21 cellular contexts compared by ENCODE assay signal in genomic region chr14:34181308-34181707, GRCh38.
DNase-seq lines count a peak whose midpoint lies in the region; ATAC-seq, FAIRE-seq and TF ChIP-seq lines count a peak whose summit lies in the region.
"Had no signal": no experiment of that assay in that cellular context is flagged by ENCODE, and none has a peak within 500 bp of the region (broad histone marks: within the 10 kb centered on the region; RNA-seq: fewer than 3 reads in every experiment).

No MANE protein-coding gene starts in this region.

- H3K9me3 ChIP-seq in left ventricle myocardium inferior (replicated peaks): no peaks in the 10 kb centered on the region
- H3K9me3 ChIP-seq: pancreas, thoracic aorta had no signal

- intact Hi-C loops in left ventricle myocardium superior (cut with micrococcal nuclease) (no loop called here), left ventricle myocardium inferior (cut with micrococcal nuclease) (no loop called here)

- no peak for TF ChIP-seq POLR2A in GM12892 (IDR thresholded peaks at IDR 0.05; ENCODE audit: low read depth, low read length)

- H3K27me3 ChIP-seq in left ventricle myocardium inferior (ENCODE audit: low read depth): no peaks in the 10 kb centered on the region
- H3K27me3 ChIP-seq: pancreas had no signal

- FAIRE-seq in GM12892 (lab: Jason Lieb, UNC): no peak
- FAIRE-seq: pancreas had no signal

- peak; percentile 56 for ATAC-seq in left ventricle myocardium superior

- TF ChIP-seq CTCF in left ventricle myocardium inferior (IDR thresholded peaks at IDR 0.05; ENCODE audit: borderline replicate concordance) (no peak), GM20000 (IDR thresholded peaks at IDR 0.05; ENCODE audit: extremely low read depth, missing control alignments) (no peak)

- DNase-seq in left ventricle myocardium superior: no peak
- no peak for DNase-seq in left ventricle myocardium inferior
- peak; percentile 69 for DNase-seq in NCI-H510A (lab: John Stamatoyannopoulos, UW)
- DNase-seq in medulla oblongata (ENCODE audit: extremely low spot score): peak; percentile 51
- DNase-seq in GM20000 (ENCODE audit: low spot score): no peak
- DNase-seq in T-helper 9 cell: no peak
- no peak for DNase-seq in GM12892 (ENCODE audit: insufficient read length)
- no peak for DNase-seq in dedifferentiated amniotic fluid mesenchymal stem cell (ENCODE audit: extremely low spot score)
- DNase-seq: activated CD4-positive, alpha-beta T cell treated with anti-CD3 and anti-CD28 coated beads for 1 hour; activated CD8-positive, alpha-beta memory T cell treated with anti-CD3 and anti-CD28 coated beads for 24 hours; aorta; caudate nucleus; CD4-positive, CD25-positive, alpha-beta regulatory T cell; Kasumi-1; naive B cell; NCI-H1105; NCI-H345; pancreas; stimulated activated CD4-positive, alpha-beta T cell treated with anti-CD3 and anti-CD28 coated beads, Interleukin-2, amount 100 ng/mL, for 24 hours; stimulated activated naive CD4-positive, alpha-beta T cell had no signal

- H3K36me3 ChIP-seq in left ventricle myocardium inferior: no peaks in the 10 kb centered on the region
- H3K36me3 ChIP-seq: pancreas, thoracic aorta had no signal

- H3K4me1 ChIP-seq in left ventricle myocardium inferior: peaks cover 9% of the 10 kb centered on the region
- H3K4me1 ChIP-seq: pancreas had no signal

- no peak overlapping the region for H3K4me3 ChIP-seq in left ventricle myocardium inferior
- H3K4me3 ChIP-seq: pancreas, thoracic aorta had no signal

- no peak overlapping the region for H3K27ac ChIP-seq in left ventricle myocardium inferior (replicated peaks)
- H3K27ac ChIP-seq: pancreas, thoracic aorta had no signal

Comparison
In these comparisons a context has a peak if more than half of its experiments do, and no peak if none do; other contexts are left out.
1. DNase-seq: peak in NCI-H510A (single experiment) and medulla oblongata (single experiment); none in left ventricle myocardium superior (single experiment), left ventricle myocardium inferior (single experiment), GM20000 (single experiment), T-helper 9 cell (single experiment), GM12892 (single experiment) and dedifferentiated amniotic fluid mesenchymal stem cell (single experiment).